ENCODE assay signal across 15 cellular contexts in the genomic region with DNA sequence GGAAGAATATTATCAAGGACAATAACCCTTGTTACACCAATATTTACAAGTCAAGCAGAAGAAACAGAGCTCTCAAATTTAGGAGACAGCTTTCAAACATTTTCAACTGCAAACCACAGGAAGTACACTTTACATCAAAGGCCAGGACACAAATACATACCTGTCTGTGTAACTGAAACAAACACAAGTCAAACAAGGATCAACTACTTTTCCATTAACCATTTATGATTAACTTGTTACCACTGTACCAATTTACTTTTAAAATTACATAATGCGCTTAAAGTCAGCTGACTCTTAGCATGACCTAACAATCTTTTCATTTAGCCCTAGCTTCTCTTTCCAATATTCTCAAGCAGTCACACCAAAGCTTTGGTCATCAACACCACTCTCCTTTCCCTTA. TPM values are rescaled to one million over a fixed set of nuclear protein-coding genes. Genes with fewer than 3 reads are reported as not detected.
A peak's percentile ranks its signal among the peaks of the same experiment; 100 is the strongest.
DNase-seq lines count a peak whose midpoint lies in the region; ATAC-seq and TF ChIP-seq lines count a peak whose summit lies in the region.
"Had no signal": no experiment of that assay in that cellular context is flagged by ENCODE, and none has a peak within 500 bp of the region (broad histone marks: within the 10 kb centered on the region; RNA-seq: fewer than 3 reads in every experiment).

No MANE protein-coding gene starts in this region.

- no peaks in the 10 kb centered on the region for H3K27me3 Mint-ChIP-seq in activated CD4-positive, alpha-beta T cell treated with anti-CD3 and anti-CD28 coated beads for 36 hours
- no peaks in the 10 kb centered on the region for H3K27me3 Mint-ChIP-seq in T-helper 17 cell
- no peaks in the 10 kb centered on the region for H3K27me3 Mint-ChIP-seq in natural killer cell (ENCODE audit: low read depth in 2 of 2)
- H3K27me3 Mint-ChIP-seq: IgD-negative memory B cell had no signal

- H3K4me3 Mint-ChIP-seq in activated CD4-positive, alpha-beta T cell treated with anti-CD3 and anti-CD28 coated beads for 36 hours = no peak overlapping the region
- peak overlapping the region; percentile 45 for H3K4me3 Mint-ChIP-seq in T-helper 17 cell
- peak overlapping the region; percentile 38 for H3K4me3 Mint-ChIP-seq in natural killer cell

- no peak for ATAC-seq in activated CD4-positive, alpha-beta T cell treated with anti-CD3 and anti-CD28 coated beads for 36 hours
- peak; percentile 60 for ATAC-seq in GM21737 (IDR thresholded peaks at IDR 0.05; ENCODE audit: unreplicated experiment)
- ATAC-seq in T-helper 17 cell = peak; percentile 49
- ATAC-seq in natural killer cell = peak in 2 of 3 donors; percentile 29 to 31
- ATAC-seq: Panc1 had no signal

- H3K27ac Mint-ChIP-seq in activated CD4-positive, alpha-beta T cell treated with anti-CD3 and anti-CD28 coated beads for 36 hours = peak overlapping the region; percentile 26
- H3K27ac Mint-ChIP-seq in T-helper 17 cell (peak overlapping the region; percentile 89), natural killer cell (peak overlapping the region; percentile 80 to 82)

- POLR2A ChIA-PET in activated CD4-positive, alpha-beta T cell treated with anti-CD3 and anti-CD28 coated beads for 36 hours (lab: Charles Lee) = no interaction called here

- H3K4me1 Mint-ChIP-seq in activated CD4-positive, alpha-beta T cell treated with anti-CD3 and anti-CD28 coated beads for 36 hours = peaks cover 45% of the 10 kb centered on the region
- H3K4me1 Mint-ChIP-seq in T-helper 17 cell = peaks cover 46% of the 10 kb centered on the region
- H3K4me1 Mint-ChIP-seq in natural killer cell = peaks cover 56 to 67% of the 10 kb centered on the region in 2 donors

- intact Hi-C loops in activated CD4-positive, alpha-beta T cell treated with anti-CD3 and anti-CD28 coated beads for 36 hours (cut with DNase I, micrococcal nuclease) = loop anchor here in 1 of 2 experiments (5.0 kb wide), 1 partner anchor 45 kb away; a partner anchor contains a TSS
- intact Hi-C loops in natural killer cell (cut with micrococcal nuclease) = loop anchor here (5.0 kb wide), 1 partner anchor 40 kb away; no protein-coding TSS in a partner anchor

- TF ChIP-seq CTCF in natural killer cell (IDR thresholded peaks at IDR 0.05) = no peak

- H3K36me3 Mint-ChIP-seq in activated CD4-positive, alpha-beta T cell treated with anti-CD3 and anti-CD28 coated beads for 36 hours (ENCODE audit: low read depth) = peaks cover 6% of the 10 kb centered on the region
- H3K36me3 Mint-ChIP-seq in T-helper 17 cell (ENCODE audit: low read depth) (peaks cover 4% of the 10 kb centered on the region), natural killer cell (no peaks in the 10 kb centered on the region)

- no peak for DNase-seq in activated CD4-positive, alpha-beta T cell treated with anti-CD3 and anti-CD28 coated beads for 36 hours
- DNase-seq in activated CD4-positive, alpha-beta T cell treated with anti-CD3 and anti-CD28 coated beads for 4 hours = no peak
- no peak for DNase-seq in T-helper 17 cell
- no peak for DNase-seq in natural killer cell
- DNase-seq in medulla oblongata (ENCODE audit: extremely low spot score) = no peak
- no peak for DNase-seq in NCI-H345 (lab: John Stamatoyannopoulos, UW)
- no peak for DNase-seq in NCI-H2227 (lab: John Stamatoyannopoulos, UW; ENCODE audit: unreplicated experiment)
- DNase-seq: DMS79 treated with DMSO at 0.1 percent for 48 hours; effector CD4-positive, alpha-beta T cell; heart right ventricle; NCI-H187 treated with DMSO at 0.1 percent for 48 hours; transverse colon had no signal

- H3K9me3 Mint-ChIP-seq in activated CD4-positive, alpha-beta T cell treated with anti-CD3 and anti-CD28 coated beads for 36 hours (ENCODE audit: low read depth) = no peaks in the 10 kb centered on the region
- no peaks in the 10 kb centered on the region for H3K9me3 Mint-ChIP-seq in natural killer cell
- H3K9me3 Mint-ChIP-seq: IgD-negative memory B cell had no signal

- H3K9me3 ChIP-seq in T-helper 17 cell (ENCODE audit: control insufficient read depth, low read length, poor library complexity, severe bottlenecking) = no peaks in the 10 kb centered on the region
- H3K9me3 ChIP-seq: heart right ventricle, transverse colon had no signal

- CTCF ChIA-PET in activated CD4-positive, alpha-beta T cell treated with anti-CD3 and anti-CD28 coated beads for 36 hours (lab: Charles Lee) = interaction anchor here (0.7 to 1.2 kb wide), 2 partner anchors 10 to 16 kb away, joined by 3 to 4 read pairs; no protein-coding TSS in a partner anchor

RNA-seq across cellular contexts. Expression of a gene that starts 43.5 kb away (rescaled TPM):
- 10 to 100 TPM; 32.5 to 41.6 TPM for total RNA-seq in activated CD4-positive, alpha-beta T cell treated with anti-CD3 and anti-CD28 coated beads for 36 hours
- total RNA-seq in T-helper 17 cell (10 to 100 TPM; 48.1 to 53.9 TPM), natural killer cell (10 to 100 TPM; 70.6 to 91.5 (median 86.1) TPM)

Comparison
In these comparisons a context has a peak if more than half of its experiments do, and no peak if none do; other contexts are left out.
1. H3K27ac Mint-ChIP-seq: peak in every context shown above with its lines; median percentile 89 in T-helper 17 cell; 81 in natural killer cell; 26 in activated CD4-positive, alpha-beta T cell treated with anti-CD3 and anti-CD28 coated beads for 36 hours.